In genomic region chr3:194101592-194102432, GRCh38 we compare ENCODE assay signal across 1 cellular context.
TF ChIP-seq lines count a peak whose summit lies in the region.

No MANE protein-coding gene starts in this region.

TF ChIP-seq in HepG2, 621 proteins besides CTCF, POLR2A, EP300 and RAD21 (continued from another document and continues in another):
- TF ChIP-seq ZNF687 (CRISPR knock-in tag; IDR thresholded peaks at IDR 0.05), result peak; percentile 84
- no peak for TF ChIP-seq RNF2 (conservative IDR thresholded peaks at IDR 0.05; ENCODE audit: low read depth)
- no peak for TF ChIP-seq RFX5 (IDR thresholded peaks at IDR 0.05; ENCODE audit: low read depth, low read length)
- no peak for TF ChIP-seq ELF4 (CRISPR knock-in tag; IDR thresholded peaks at IDR 0.05; ENCODE audit: borderline replicate concordance)
- no peak for TF ChIP-seq ZNF143 (CRISPR knock-in tag; IDR thresholded peaks at IDR 0.05)
- no peak for TF ChIP-seq PBX2 (CRISPR knock-in tag; IDR thresholded peaks at IDR 0.05)
- TF ChIP-seq BCL3 (CRISPR knock-in tag; IDR thresholded peaks at IDR 0.05), result no peak
- TF ChIP-seq ZNF496 (CRISPR knock-in tag; IDR thresholded peaks at IDR 0.05; ENCODE audit: insufficient replicate concordance), result no peak
- no peak for TF ChIP-seq EEA1 (CRISPR knock-in tag; IDR thresholded peaks at IDR 0.05; ENCODE audit: borderline replicate concordance)
- peak; percentile 80 for TF ChIP-seq ARNTL (CRISPR knock-in tag; IDR thresholded peaks at IDR 0.05)
- peak; percentile 73; the same call in 1 of the 2 replicates for TF ChIP-seq AHDC1 (CRISPR knock-in tag; IDR thresholded peaks at IDR 0.05; ENCODE audit: borderline replicate concordance)
- peak; percentile 82; the same call in 1 of the 2 replicates for TF ChIP-seq ZFP91 (CRISPR knock-in tag; IDR thresholded peaks at IDR 0.05; ENCODE audit: borderline replicate concordance)
- TF ChIP-seq IRF1 (CRISPR knock-in tag; IDR thresholded peaks at IDR 0.05; ENCODE audit: low read depth), result no peak
- TF ChIP-seq SNRNP70 (IDR thresholded peaks at IDR 0.05; ENCODE audit: low read depth, low read length), result no peak
- peak; percentile 79; the same call in 1 of the 2 replicates for TF ChIP-seq TBX2 (CRISPR knock-in tag; IDR thresholded peaks at IDR 0.05; ENCODE audit: borderline replicate concordance)
- no peak for TF ChIP-seq HMGA1 (CRISPR knock-in tag; conservative IDR thresholded peaks at IDR 0.05)
- no peak for TF ChIP-seq ZNF546 (CRISPR knock-in tag; conservative IDR thresholded peaks at IDR 0.05)
- TF ChIP-seq ZNF296 (CRISPR knock-in tag; conservative IDR thresholded peaks at IDR 0.05), result no peak
- TF ChIP-seq CBX2 (IDR thresholded peaks at IDR 0.05; ENCODE audit: low read depth, low read length), result no peak
- no peak for TF ChIP-seq CBX2 (CRISPR knock-in tag; IDR thresholded peaks at IDR 0.05; ENCODE audit: low read depth)
- no peak for TF ChIP-seq JARID2 (CRISPR knock-in tag; IDR thresholded peaks at IDR 0.05; ENCODE audit: insufficient replicate concordance)
- TF ChIP-seq ATF2 (CRISPR knock-in tag; IDR thresholded peaks at IDR 0.05), result peak; percentile 76; the same call in 1 of the 2 replicates
- peak; percentile 86 for TF ChIP-seq NR2F6 (IDR thresholded peaks at IDR 0.05)
- peak; percentile 76 for TF ChIP-seq NR2F6 (CRISPR knock-in tag; IDR thresholded peaks at IDR 0.05)
- no peak for TF ChIP-seq ETS1 (CRISPR knock-in tag; IDR thresholded peaks at IDR 0.05)
- no peak for TF ChIP-seq SOX6 (IDR thresholded peaks at IDR 0.05)
- TF ChIP-seq SOX6 (CRISPR knock-in tag; IDR thresholded peaks at IDR 0.05), result peak; percentile 70
- no peak for TF ChIP-seq ZNF879 (CRISPR knock-in tag; IDR thresholded peaks at IDR 0.05)
- no peak; the same call in 1 of the 2 replicates for TF ChIP-seq ARID4A (CRISPR knock-in tag; IDR thresholded peaks at IDR 0.05; ENCODE audit: borderline replicate concordance)
- no peak for TF ChIP-seq ZNF432 (CRISPR knock-in tag; IDR thresholded peaks at IDR 0.05; ENCODE audit: borderline replicate concordance)
